Comparison of ENCODE assay signal across 5 cellular contexts in genomic region chr2:187910922-187911321, GRCh38.
DNase-seq lines count a peak whose midpoint lies in the region; ATAC-seq, FAIRE-seq and TF ChIP-seq lines count a peak whose summit lies in the region.
"Not testable (repeated sequence)": the region's sequence is repeated elsewhere in the genome, so short reads cannot be mapped to it uniquely, and the experiment has no call there.

No MANE protein-coding gene starts in this region.

- H3K36me3 ChIP-seq in pancreas: not testable (repeated sequence)

- H3K27ac ChIP-seq in pancreas: not testable (repeated sequence)

- H3K4me3 ChIP-seq in pancreas: not testable (repeated sequence)

- intact Hi-C loops in pancreas (cut with DNase I): not testable (repeated sequence)

- H3K4me1 ChIP-seq in pancreas: not testable (repeated sequence)

- not testable (repeated sequence) for DNase-seq in frontal cortex (ENCODE audit: low spot score in 2 of 2); pancreas

- no CpG with 5 or more reads among the region's 1 CpG for WGBS in pancreas, 2 donors

- not testable (repeated sequence) for TF ChIP-seq CTCF in pancreas (IDR thresholded peaks at IDR 0.05)

- FAIRE-seq in G401.6 (lab: Jason Lieb, UNC): peak; percentile 100
- peak; percentile 99 for FAIRE-seq in TTC549 (lab: Jason Lieb, UNC)
- peak; percentile 95 for FAIRE-seq in colon (lab: Jason Lieb, UNC)
- peak; percentile 49 for FAIRE-seq in frontal cortex (lab: Jason Lieb, UNC)
- FAIRE-seq in pancreas (lab: Jason Lieb, UNC): peak; percentile 99

- not testable (repeated sequence) for H3K9me3 ChIP-seq in pancreas

- H3K27me3 ChIP-seq in pancreas: not testable (repeated sequence)

- ATAC-seq in pancreas: not testable (repeated sequence)
